Comparison of ENCODE assay signal across 4 cellular contexts in genomic region chr22:23676841-23677700, GRCh38. TPM values are rescaled to one million over a fixed set of nuclear protein-coding genes. Genes with fewer than 3 reads are reported as not detected.
"Had no signal": no experiment of that assay in that cellular context is flagged by ENCODE, and none has a peak within 500 bp of the region (broad histone marks: within the 10 kb centered on the region; RNA-seq: fewer than 3 reads in every experiment).

No MANE protein-coding gene starts in this region.

RNA-seq across cellular contexts. Expression of gene RGL4, which starts 13.7 kb away (rescaled TPM):
- total RNA-seq: kidney epithelial cell, left ventricle myocardium inferior, occipital lobe, ureter had no signal

RNA-seq across cellular contexts. Expression of gene DRICH1, which starts 45.0 kb away (rescaled TPM):
- total RNA-seq: kidney epithelial cell, left ventricle myocardium inferior had no signal
